Comparison of ENCODE assay signal across 15 cellular contexts in the genomic region with DNA sequence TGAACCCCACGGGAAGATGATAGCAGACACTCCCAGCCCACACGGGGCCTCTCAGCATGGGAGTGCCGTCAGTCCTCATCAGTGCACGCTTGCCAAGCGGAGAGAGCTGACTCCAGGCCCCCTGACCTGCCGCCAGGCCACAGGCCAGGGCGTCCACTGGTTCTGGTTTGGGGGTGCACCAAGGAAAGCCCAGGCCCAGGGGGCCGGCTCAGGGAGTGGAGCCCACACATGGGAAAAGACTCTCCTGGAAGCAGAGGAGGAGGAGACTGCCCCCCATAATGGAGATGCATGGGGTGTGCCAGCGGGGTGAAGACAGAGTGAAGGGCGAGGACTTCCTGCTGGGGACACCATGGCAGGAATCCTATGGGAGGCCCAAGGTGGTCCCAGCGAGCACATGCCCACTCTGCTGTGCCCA.
"Had no signal": no experiment of that assay in that cellular context is flagged by ENCODE, and none has a peak within 500 bp of the region (broad histone marks: within the 10 kb centered on the region; RNA-seq: fewer than 3 reads in every experiment).

No MANE protein-coding gene starts in this region.

- ATAC-seq: body of pancreas, foreskin keratinocyte, heart left ventricle, left ventricle myocardium superior had no signal

- H2AFZ ChIP-seq: parathyroid adenoma had no signal

- H3K9me3 Mint-ChIP-seq: activated naive CD4-positive, alpha-beta T cell treated with anti-CD3 and anti-CD28 coated beads for 36 hours had no signal

- H3K27ac Mint-ChIP-seq: activated naive CD4-positive, alpha-beta T cell treated with anti-CD3 and anti-CD28 coated beads for 36 hours had no signal

- H3K27ac ChIP-seq: adrenal gland, body of pancreas, esophagus squamous epithelium, foreskin keratinocyte, heart left ventricle, parathyroid adenoma, skin epidermis, tibial nerve had no signal

- H3K27me3 ChIP-seq: adrenal gland, body of pancreas, esophagus squamous epithelium, foreskin keratinocyte, heart left ventricle, tibial nerve had no signal

- H3K4me1 ChIP-seq: foreskin keratinocyte, parathyroid adenoma had no signal

- H3K9me3 ChIP-seq: adrenal gland, body of pancreas, esophagus squamous epithelium, heart left ventricle, tibial nerve had no signal

- H3K4me3 ChIP-seq: adrenal gland, body of pancreas, esophagus squamous epithelium, heart left ventricle, skin epidermis, tibial nerve had no signal

- H3K9ac ChIP-seq: parathyroid adenoma had no signal

- DNase-seq: activated CD4-positive, alpha-beta T cell treated with anti-CD3 and anti-CD28 coated beads, Interleukin-2, amount 50 U/mL, for 1 hour; activated T-cell treated with anti-CD3 and anti-CD28 coated beads, Interleukin-2, amount 50 U/mL, for 48 hours; body of pancreas; esophagus squamous epithelium; foreskin keratinocyte; heart left ventricle; left ventricle myocardium superior; SHP77 treated with DMSO at 0.1 percent for 48 hours; T-helper 2 cell had no signal

- FAIRE-seq: keratinocyte had no signal

- H3K4me3 Mint-ChIP-seq: activated naive CD4-positive, alpha-beta T cell treated with anti-CD3 and anti-CD28 coated beads for 36 hours had no signal
